In genomic region chr12:123519151-123520001, GRCh38 we compare ENCODE assay signal across 1 cellular context.
TF ChIP-seq lines count a peak whose summit lies in the region.

No MANE protein-coding gene starts in this region.

TF ChIP-seq in HepG2, 621 proteins besides CTCF, POLR2A, EP300 and RAD21 (continued from another document and continues in another):
- TF ChIP-seq JUNB (CRISPR knock-in tag; IDR thresholded peaks at IDR 0.05; ENCODE audit: borderline replicate concordance), result no peak
- TF ChIP-seq, protein P1, sequence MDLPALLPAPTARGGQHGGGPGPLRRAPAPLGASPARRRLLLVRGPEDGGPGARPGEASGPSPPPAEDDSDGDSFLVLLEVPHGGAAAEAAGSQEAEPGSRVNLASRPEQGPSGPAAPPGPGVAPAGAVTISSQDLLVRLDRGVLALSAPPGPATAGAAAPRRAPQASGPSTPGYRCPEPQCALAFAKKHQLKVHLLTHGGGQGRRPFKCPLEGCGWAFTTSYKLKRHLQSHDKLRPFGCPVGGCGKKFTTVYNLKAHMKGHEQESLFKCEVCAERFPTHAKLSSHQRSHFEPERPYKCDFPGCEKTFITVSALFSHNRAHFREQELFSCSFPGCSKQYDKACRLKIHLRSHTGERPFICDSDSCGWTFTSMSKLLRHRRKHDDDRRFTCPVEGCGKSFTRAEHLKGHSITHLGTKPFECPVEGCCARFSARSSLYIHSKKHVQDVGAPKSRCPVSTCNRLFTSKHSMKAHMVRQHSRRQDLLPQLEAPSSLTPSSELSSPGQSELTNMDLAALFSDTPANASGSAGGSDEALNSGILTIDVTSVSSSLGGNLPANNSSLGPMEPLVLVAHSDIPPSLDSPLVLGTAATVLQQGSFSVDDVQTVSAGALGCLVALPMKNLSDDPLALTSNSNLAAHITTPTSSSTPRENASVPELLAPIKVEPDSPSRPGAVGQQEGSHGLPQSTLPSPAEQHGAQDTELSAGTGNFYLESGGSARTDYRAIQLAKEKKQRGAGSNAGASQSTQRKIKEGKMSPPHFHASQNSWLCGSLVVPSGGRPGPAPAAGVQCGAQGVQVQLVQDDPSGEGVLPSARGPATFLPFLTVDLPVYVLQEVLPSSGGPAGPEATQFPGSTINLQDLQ (CRISPR knock-in tag; IDR thresholded peaks at IDR 0.05), result no peak
- peak; percentile 51; the same call in 1 of the 2 replicates for TF ChIP-seq TBX3 (IDR thresholded peaks at IDR 0.05; ENCODE audit: borderline replicate concordance)
- TF ChIP-seq, protein P2, sequence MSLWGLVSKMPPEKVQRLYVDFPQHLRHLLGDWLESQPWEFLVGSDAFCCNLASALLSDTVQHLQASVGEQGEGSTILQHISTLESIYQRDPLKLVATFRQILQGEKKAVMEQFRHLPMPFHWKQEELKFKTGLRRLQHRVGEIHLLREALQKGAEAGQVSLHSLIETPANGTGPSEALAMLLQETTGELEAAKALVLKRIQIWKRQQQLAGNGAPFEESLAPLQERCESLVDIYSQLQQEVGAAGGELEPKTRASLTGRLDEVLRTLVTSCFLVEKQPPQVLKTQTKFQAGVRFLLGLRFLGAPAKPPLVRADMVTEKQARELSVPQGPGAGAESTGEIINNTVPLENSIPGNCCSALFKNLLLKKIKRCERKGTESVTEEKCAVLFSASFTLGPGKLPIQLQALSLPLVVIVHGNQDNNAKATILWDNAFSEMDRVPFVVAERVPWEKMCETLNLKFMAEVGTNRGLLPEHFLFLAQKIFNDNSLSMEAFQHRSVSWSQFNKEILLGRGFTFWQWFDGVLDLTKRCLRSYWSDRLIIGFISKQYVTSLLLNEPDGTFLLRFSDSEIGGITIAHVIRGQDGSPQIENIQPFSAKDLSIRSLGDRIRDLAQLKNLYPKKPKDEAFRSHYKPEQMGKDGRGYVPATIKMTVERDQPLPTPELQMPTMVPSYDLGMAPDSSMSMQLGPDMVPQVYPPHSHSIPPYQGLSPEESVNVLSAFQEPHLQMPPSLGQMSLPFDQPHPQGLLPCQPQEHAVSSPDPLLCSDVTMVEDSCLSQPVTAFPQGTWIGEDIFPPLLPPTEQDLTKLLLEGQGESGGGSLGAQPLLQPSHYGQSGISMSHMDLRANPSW (CRISPR knock-in tag; IDR thresholded peaks at IDR 0.05; ENCODE audit: borderline replicate concordance), result no peak
- TF ChIP-seq SALL1 (CRISPR knock-in tag; IDR thresholded peaks at IDR 0.05), result peak; percentile 89
- TF ChIP-seq CCAR2 (optimal IDR thresholded peaks at IDR 0.05; ENCODE audit: low read depth, low read length), result no peak
- peak; percentile 62 for TF ChIP-seq GABPB1 (CRISPR knock-in tag; IDR thresholded peaks at IDR 0.05)
- TF ChIP-seq SMARCC2 (IDR thresholded peaks at IDR 0.05), result no peak
- TF ChIP-seq ZNF484 (CRISPR knock-in tag; IDR thresholded peaks at IDR 0.05; ENCODE audit: borderline replicate concordance, low read depth), result no peak
- TF ChIP-seq, protein P3, sequence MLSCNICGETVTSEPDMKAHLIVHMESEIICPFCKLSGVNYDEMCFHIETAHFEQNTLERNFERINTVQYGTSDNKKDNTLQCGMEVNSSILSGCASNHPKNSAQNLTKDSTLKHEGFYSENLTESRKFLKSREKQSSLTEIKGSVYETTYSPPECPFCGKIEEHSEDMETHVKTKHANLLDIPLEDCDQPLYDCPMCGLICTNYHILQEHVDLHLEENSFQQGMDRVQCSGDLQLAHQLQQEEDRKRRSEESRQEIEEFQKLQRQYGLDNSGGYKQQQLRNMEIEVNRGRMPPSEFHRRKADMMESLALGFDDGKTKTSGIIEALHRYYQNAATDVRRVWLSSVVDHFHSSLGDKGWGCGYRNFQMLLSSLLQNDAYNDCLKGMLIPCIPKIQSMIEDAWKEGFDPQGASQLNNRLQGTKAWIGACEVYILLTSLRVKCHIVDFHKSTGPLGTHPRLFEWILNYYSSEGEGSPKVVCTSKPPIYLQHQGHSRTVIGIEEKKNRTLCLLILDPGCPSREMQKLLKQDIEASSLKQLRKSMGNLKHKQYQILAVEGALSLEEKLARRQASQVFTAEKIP (CRISPR knock-in tag; IDR thresholded peaks at IDR 0.05; ENCODE audit: borderline replicate concordance), result no peak
- no peak for TF ChIP-seq MYNN (CRISPR knock-in tag; IDR thresholded peaks at IDR 0.05; ENCODE audit: low read depth)
- peak; percentile 61 for TF ChIP-seq PATZ1 (CRISPR knock-in tag; IDR thresholded peaks at IDR 0.05)
- no peak for TF ChIP-seq CHD4 (IDR thresholded peaks at IDR 0.05; ENCODE audit: borderline replicate concordance, low read length)
- TF ChIP-seq, protein P4, sequence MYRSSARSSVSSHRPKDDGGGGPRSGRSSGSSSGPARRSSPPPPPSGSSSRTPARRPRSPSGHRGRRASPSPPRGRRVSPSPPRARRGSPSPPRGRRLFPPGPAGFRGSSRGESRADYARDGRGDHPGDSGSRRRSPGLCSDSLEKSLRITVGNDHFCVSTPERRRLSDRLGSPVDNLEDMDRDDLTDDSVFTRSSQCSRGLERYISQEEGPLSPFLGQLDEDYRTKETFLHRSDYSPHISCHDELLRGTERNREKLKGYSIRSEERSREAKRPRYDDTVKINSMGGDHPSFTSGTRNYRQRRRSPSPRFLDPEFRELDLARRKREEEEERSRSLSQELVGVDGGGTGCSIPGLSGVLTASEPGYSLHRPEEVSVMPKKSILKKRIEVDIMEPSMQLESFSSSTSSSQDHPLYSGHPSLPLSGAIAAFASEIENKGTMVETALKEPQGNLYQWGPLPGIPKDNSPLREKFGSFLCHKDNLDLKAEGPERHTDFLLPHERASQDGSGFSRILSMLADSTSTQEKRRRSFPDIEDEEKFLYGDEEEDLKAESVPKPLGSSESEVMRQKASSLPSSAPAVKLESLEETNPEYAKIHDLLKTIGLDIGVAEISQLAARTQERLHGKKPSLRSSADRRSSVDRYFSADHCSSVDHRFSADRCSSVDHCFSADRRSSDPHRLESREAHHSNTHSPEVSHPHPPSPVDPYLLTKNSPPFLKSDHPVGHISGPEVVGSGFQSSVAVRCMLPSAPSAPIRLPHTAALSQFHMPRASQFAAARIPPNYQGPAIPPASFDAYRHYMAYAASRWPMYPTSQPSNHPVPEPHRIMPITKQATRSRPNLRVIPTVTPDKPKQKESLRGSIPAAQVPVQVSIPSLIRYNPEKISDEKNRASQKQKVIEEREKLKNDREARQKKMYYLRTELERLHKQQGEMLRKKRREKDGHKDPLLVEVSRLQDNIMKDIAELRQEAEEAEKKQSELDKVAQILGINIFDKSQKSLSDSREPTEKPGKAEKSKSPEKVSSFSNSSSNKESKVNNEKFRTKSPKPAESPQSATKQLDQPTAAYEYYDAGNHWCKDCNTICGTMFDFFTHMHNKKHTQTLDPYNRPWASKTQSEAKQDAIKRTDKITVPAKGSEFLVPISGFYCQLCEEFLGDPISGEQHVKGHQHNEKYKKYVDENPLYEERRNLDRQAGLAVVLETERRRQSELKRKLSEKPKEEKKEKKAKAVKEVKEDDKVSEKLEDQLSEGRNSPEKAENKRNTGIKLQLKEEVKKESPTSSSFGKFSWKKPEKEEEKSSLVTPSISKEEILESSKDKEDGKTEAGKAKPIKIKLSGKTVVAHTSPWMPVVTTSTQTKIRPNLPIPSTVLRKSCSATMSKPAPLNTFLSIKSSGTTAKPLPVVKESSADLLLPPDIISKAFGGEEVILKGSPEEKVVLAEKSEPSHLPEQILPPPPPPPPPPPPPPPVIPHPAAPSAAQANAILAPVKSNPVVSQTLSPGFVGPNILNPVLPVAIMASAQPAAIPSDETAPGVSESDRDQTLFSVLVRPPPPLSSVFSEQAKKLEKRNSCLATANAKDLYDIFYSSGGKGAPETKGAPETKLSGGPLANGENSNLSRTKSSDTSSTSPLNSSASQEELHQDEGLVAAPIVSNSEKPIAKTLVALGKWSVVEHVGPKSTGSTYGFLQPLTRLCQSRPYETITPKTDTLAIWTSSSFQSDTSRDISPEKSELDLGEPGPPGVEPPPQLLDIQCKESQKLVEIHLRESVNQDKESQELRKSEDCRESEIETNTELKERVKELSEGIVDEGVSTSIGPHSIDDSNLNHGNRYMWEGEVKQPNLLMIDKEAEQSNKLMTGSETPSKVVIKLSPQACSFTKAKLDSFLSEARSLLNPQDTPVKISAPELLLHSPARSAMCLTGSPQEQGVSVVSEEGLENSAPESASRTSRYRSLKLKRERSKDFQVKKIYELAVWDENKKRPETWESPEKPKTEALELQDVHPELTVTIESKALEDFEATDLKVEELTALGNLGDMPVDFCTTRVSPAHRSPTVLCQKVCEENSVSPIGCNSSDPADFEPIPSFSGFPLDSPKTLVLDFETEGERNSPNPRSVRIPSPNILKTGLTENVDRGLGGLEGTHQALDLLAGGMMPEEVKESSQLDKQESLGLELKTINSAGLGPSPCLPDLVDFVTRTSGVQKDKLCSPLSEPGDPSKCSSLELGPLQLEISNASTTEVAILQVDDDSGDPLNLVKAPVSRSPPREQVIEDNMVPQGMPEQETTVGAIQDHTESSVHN (CRISPR knock-in tag; IDR thresholded peaks at IDR 0.05), result no peak
- TF ChIP-seq ZNF746 (CRISPR knock-in tag; IDR thresholded peaks at IDR 0.05), result no peak
- no peak for TF ChIP-seq REL (CRISPR knock-in tag; conservative IDR thresholded peaks at IDR 0.05)
- TF ChIP-seq ZMYM3 (CRISPR knock-in tag; IDR thresholded peaks at IDR 0.05), result peak; percentile 95
- 0 out of 2 replicates have a peak, but pooled peaks have one; percentile 23 for TF ChIP-seq NCOA2 (CRISPR knock-in tag; IDR thresholded peaks at IDR 0.05)
- TF ChIP-seq ZNF281 (CRISPR knock-in tag; IDR thresholded peaks at IDR 0.05; ENCODE audit: borderline replicate concordance), result peak; percentile 64; the same call in 1 of the 2 replicates
- peak; percentile 23; the same call in 1 of the 2 replicates for TF ChIP-seq ZNF501 (CRISPR knock-in tag; IDR thresholded peaks at IDR 0.05)
- TF ChIP-seq SRSF9 (IDR thresholded peaks at IDR 0.05; ENCODE audit: borderline replicate concordance, insufficient read depth, low read depth, low read length, poor library complexity, severe bottlenecking), result no peak
- TF ChIP-seq ZBTB38 (CRISPR knock-in tag; IDR thresholded peaks at IDR 0.05), result peak; percentile 62; the same call in 1 of the 2 replicates
- peak; percentile 69; the same call in 1 of the 2 replicates for TF ChIP-seq TFDP2 (CRISPR knock-in tag; IDR thresholded peaks at IDR 0.05)
- TF ChIP-seq ZNF121 (CRISPR knock-in tag; IDR thresholded peaks at IDR 0.05), result no peak
- no peak; the same call in 1 of the 2 replicates for TF ChIP-seq KMT2A (CRISPR knock-in tag; IDR thresholded peaks at IDR 0.05)
- TF ChIP-seq, protein P5, sequence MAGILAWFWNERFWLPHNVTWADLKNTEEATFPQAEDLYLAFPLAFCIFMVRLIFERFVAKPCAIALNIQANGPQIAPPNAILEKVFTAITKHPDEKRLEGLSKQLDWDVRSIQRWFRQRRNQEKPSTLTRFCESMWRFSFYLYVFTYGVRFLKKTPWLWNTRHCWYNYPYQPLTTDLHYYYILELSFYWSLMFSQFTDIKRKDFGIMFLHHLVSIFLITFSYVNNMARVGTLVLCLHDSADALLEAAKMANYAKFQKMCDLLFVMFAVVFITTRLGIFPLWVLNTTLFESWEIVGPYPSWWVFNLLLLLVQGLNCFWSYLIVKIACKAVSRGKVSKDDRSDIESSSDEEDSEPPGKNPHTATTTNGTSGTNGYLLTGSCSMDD (CRISPR knock-in tag; IDR thresholded peaks at IDR 0.05), result no peak
- no peak for TF ChIP-seq NRL (CRISPR knock-in tag; IDR thresholded peaks at IDR 0.05; ENCODE audit: borderline replicate concordance)
- TF ChIP-seq SRSF1 (optimal IDR thresholded peaks at IDR 0.05; ENCODE audit: low read depth, low read length), result no peak
- no peak for TF ChIP-seq CENPT (CRISPR knock-in tag; IDR thresholded peaks at IDR 0.05; ENCODE audit: low read depth)
- peak; percentile 59; the same call in 1 of the 2 replicates for TF ChIP-seq HNF4G (IDR thresholded peaks at IDR 0.05; ENCODE audit: borderline replicate concordance, low read depth, low read length)
- TF ChIP-seq HNF4G (CRISPR knock-in tag; IDR thresholded peaks at IDR 0.05; ENCODE audit: borderline replicate concordance, low read depth), result no peak; the same call in 1 of the 2 replicates
- TF ChIP-seq ATAD3A (CRISPR knock-in tag; IDR thresholded peaks at IDR 0.05), result no peak
- no peak for TF ChIP-seq NR2F2 (IDR thresholded peaks at IDR 0.05; ENCODE audit: borderline replicate concordance, low read depth)
